In genomic region chr17:48571024-48571818, GRCh38 we compare ENCODE assay signal across 13 cellular contexts. TPM values are rescaled to one million over a fixed set of nuclear protein-coding genes. Genes with fewer than 3 reads are reported as not detected.
A peak's percentile ranks its signal among the peaks of the same experiment; 100 is the strongest.
DNase-seq lines count a peak whose midpoint lies in the region; ATAC-seq, FAIRE-seq and TF ChIP-seq lines count a peak whose summit lies in the region.
"Had no signal": no experiment of that assay in that cellular context is flagged by ENCODE, and none has a peak within 500 bp of the region (broad histone marks: within the 10 kb centered on the region; RNA-seq: fewer than 3 reads in every experiment).

No MANE protein-coding gene starts in this region.

- DNase-seq in kidney: no peak
- no peak for DNase-seq in suprapubic skin (ENCODE audit: low spot score in 2 of 2)
- no peak for DNase-seq in NCI-H345 (lab: John Stamatoyannopoulos, UW)
- no peak for DNase-seq in activated effector memory CD4-positive, alpha-beta T cell treated with Interleukin-2 at 50 U/mL for 16 hours
- DNase-seq: DMS153, NCI-H82, SW 1271, testis had no signal

- H3K36me3 ChIP-seq in kidney (ENCODE audit: control insufficient read depth in 1 of 2, insufficient read depth in 2 of 2, low read length in 2 of 2) (peaks cover 0 to 5% of the 10 kb centered on the region in 2 donors), suprapubic skin (no peaks in the 10 kb centered on the region)

- TF ChIP-seq CTCF in kidney (IDR thresholded peaks at IDR 0.05; ENCODE audit: borderline replicate concordance, extremely low read depth, insufficient read depth): no peak
- TF ChIP-seq CTCF in suprapubic skin (IDR thresholded peaks at IDR 0.05): no peak

- peak overlapping the region; percentile 68 to 82 for H3K9ac ChIP-seq in kidney (ENCODE audit: low read length in 2 of 2)

- peaks cover 3% of the 10 kb centered on the region for H3K27me3 ChIP-seq in suprapubic skin
- H3K27me3 ChIP-seq: testis had no signal

- intact Hi-C loops in kidney (cut with DNase I): no loop called here

- H3K27ac ChIP-seq in adipose tissue (ENCODE audit: low read depth, low read length) (peak overlapping the region; percentile 33), kidney (ENCODE audit: low read depth in 2 of 2, low read length in 2 of 2) (peak overlapping the region; percentile 81 to 86), suprapubic skin (peak overlapping the region; percentile 85)
- H3K27ac ChIP-seq: testis had no signal

- peaks cover 33 to 35% of the 10 kb centered on the region in 2 donors for H3K4me1 ChIP-seq in kidney (ENCODE audit: control insufficient read depth in 1 of 2, insufficient read depth in 1 of 2, low read depth in 1 of 2, low read length in 2 of 2)
- H3K4me1 ChIP-seq in suprapubic skin: peaks cover 74% of the 10 kb centered on the region
- H3K4me1 ChIP-seq: testis had no signal

- WGBS in adipose tissue, 3 donors: 10 to 48% (median 41%) methylated on average over 26 of the region's 26 CpGs
- 69% methylated on average over 26 of the region's 26 CpGs for WGBS in suprapubic skin

- peak overlapping the region; percentile 32 to 51 for H3K4me3 ChIP-seq in kidney (ENCODE audit: low read length in 2 of 2)
- H3K4me3 ChIP-seq in suprapubic skin: peak overlapping the region; percentile 29
- H3K4me3 ChIP-seq: testis had no signal

- FAIRE-seq in kidney (lab: Jason Lieb, UNC): no peak
- FAIRE-seq: bronchial epithelial cell, frontal cortex had no signal

- TF ChIP-seq EP300 in suprapubic skin (IDR thresholded peaks at IDR 0.05): no peak

- H3K9me3 ChIP-seq in kidney (ENCODE audit: control insufficient read depth in 1 of 2, low read length in 2 of 2) (no peaks in the 10 kb centered on the region), suprapubic skin (no peaks in the 10 kb centered on the region)
- H3K9me3 ChIP-seq: testis had no signal

- ATAC-seq in GM21576 (IDR thresholded peaks at IDR 0.05; ENCODE audit: unreplicated experiment): no peak
- ATAC-seq: naive thymus-derived CD8-positive, alpha-beta T cell had no signal

- TF ChIP-seq POLR2A in suprapubic skin (IDR thresholded peaks at IDR 0.05): no peak

RNA-seq across cellular contexts. Expression of gene HOXB4, which starts 6.9 kb away (rescaled TPM):
- polyA plus RNA-seq in adipose tissue (1 to 10 TPM; 1.1 to 5.4 (median 3.6) TPM), kidney (ENCODE audit: insufficient read depth, low read depth, low replicate concordance) (4.4 TPM)
- total RNA-seq in kidney (22.6 TPM), suprapubic skin (1 to 10 TPM in 3 of 4 donors, under 1 TPM in 1; 0.42 to 3.5 (median 1.0) TPM)
- total RNA-seq: bronchial epithelial cell, frontal cortex had no signal

RNA-seq across cellular contexts. Expression of gene HOXB3, which starts 18.8 kb away (rescaled TPM):
- polyA plus RNA-seq in adipose tissue (10 to 100 TPM in 1 of 3 donors, 1 to 10 TPM in 2; 2.6 to 10.2 (median 9.6) TPM), kidney (ENCODE audit: insufficient read depth, low read depth, low replicate concordance) (12.1 TPM)
- total RNA-seq in kidney (99.0 TPM), suprapubic skin (10 to 100 TPM in 1 of 4 donors, 1 to 10 TPM in 3; 2.3 to 20.8 (median 3.9) TPM)
- total RNA-seq: bronchial epithelial cell, frontal cortex had no signal

RNA-seq across cellular contexts. Expression of gene HOXB5, which starts 22.4 kb away (rescaled TPM):
- polyA plus RNA-seq in adipose tissue (1 to 10 TPM in 2 of 3 donors, under 1 TPM in 1; 0.59 to 3.9 (median 2.2) TPM), kidney (ENCODE audit: insufficient read depth, low read depth, low replicate concordance) (12.3 TPM)
- total RNA-seq in kidney (27.0 TPM), suprapubic skin (under 1 TPM in 2 of 4 donors, not detected in 2; 0.72 to 0.80 TPM)
- total RNA-seq: bronchial epithelial cell; frontal cortex; naive thymus-derived CD8-positive, alpha-beta T cell had no signal
- polyA plus RNA-seq: naive thymus-derived CD8-positive, alpha-beta T cell had no signal

RNA-seq across cellular contexts. Expression of gene HOXB2, which starts 26.3 kb away (rescaled TPM):
- polyA plus RNA-seq in adipose tissue (10 to 100 TPM in 2 of 3 donors, 1 to 10 TPM in 1; 5.0 to 33.9 (median 24.3) TPM), kidney (ENCODE audit: insufficient read depth, low read depth, low replicate concordance) (30.7 TPM)
- total RNA-seq in kidney (61.9 TPM), suprapubic skin (10 to 100 TPM in 2 of 4 donors, 1 to 10 TPM in 2; 8.4 to 13.6 (median 9.9) TPM)
- total RNA-seq: bronchial epithelial cell, frontal cortex had no signal

RNA-seq across cellular contexts. Expression of gene HOXB6, which starts 33.6 kb away (rescaled TPM):
- polyA plus RNA-seq in adipose tissue: 10 to 100 TPM in 2 of 3 donors, 1 to 10 TPM in 1; 1.8 to 14.7 (median 10.4) TPM
- 90.2 TPM for total RNA-seq in kidney
- polyA plus RNA-seq in kidney (ENCODE audit: insufficient read depth, low read depth, low replicate concordance): 44.0 TPM
- 1 to 10 TPM in 2 of 4 donors, under 1 TPM in 1, not detected in 1; 0.39 to 4.5 (median 1.3) TPM for total RNA-seq in suprapubic skin
- total RNA-seq: bronchial epithelial cell; frontal cortex; naive thymus-derived CD8-positive, alpha-beta T cell had no signal
- polyA plus RNA-seq: naive thymus-derived CD8-positive, alpha-beta T cell had no signal

Comparison
In these comparisons a context has a peak if more than half of its experiments do, and no peak if none do; other contexts are left out.
1. H3K27ac ChIP-seq: peak in every context shown above with its lines; median percentile 85 in suprapubic skin; 84 in kidney; 33 in adipose tissue.
2. RNA of gene HOXB5, which starts 22.4 kb away (total RNA-seq): 27.0 TPM in kidney (single experiment); 0.72 to 0.80 TPM in suprapubic skin; every median in the first group is over 10 times any median in the second.